ENCODE assay signal across 25 cellular contexts in the genomic region with DNA sequence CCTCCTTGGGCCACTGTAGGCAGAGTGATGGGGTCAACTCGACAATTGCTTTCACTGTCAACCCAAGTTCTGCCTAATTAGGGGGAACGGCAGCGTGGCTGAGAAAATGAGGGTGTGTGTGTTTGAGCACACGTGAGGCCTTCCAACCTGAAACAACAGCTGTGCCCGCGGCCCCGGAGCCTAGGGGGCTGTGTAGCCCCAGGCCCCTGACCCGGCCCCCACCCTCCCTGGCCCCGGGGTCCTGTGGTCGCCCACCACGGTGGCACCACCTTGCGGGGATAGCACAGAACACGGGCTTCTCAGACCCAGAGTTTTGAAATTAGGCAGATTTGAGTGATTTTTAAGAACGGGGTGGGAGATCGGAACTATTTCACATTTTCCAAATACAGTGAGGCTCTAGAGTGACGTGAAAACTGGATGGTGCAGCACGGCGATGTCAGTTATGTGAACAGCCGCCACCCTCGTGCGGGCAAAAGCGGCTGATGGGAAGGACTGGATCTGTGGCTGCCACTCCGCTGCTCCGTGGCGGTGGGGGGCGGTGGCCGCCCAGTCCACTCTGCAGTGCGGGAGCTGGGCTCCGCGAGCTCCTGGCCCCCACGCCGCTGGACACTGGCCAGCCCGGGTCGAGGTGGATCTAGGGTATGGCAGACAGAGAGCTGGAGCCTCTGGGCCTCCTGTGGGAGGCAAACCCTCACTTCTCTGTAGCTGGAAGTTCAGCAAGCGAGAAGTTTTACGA. TPM values are rescaled to one million over a fixed set of nuclear protein-coding genes. Genes with fewer than 3 reads are reported as not detected.
"Had no signal": no experiment of that assay in that cellular context is flagged by ENCODE, and none has a peak within 500 bp of the region (broad histone marks: within the 10 kb centered on the region; RNA-seq: fewer than 3 reads in every experiment).

No MANE protein-coding gene starts in this region.

- H3K4me3 ChIP-seq: heart left ventricle, tibial nerve had no signal

- H2AFZ ChIP-seq: parathyroid adenoma had no signal

- ATAC-seq: activated CD8-positive, alpha-beta T cell treated with anti-CD3 and anti-CD28 coated beads, Interleukin-2, amount 10 ng/mL, durations not matched to agents 7 days and 5 days; heart left ventricle; left colon; naive thymus-derived CD4-positive, alpha-beta T cell had no signal

- H3K36me3 ChIP-seq: heart left ventricle, neutrophil, tibial nerve had no signal

- DNase-seq: activated CD4-positive, alpha-beta T cell treated with anti-CD3 and anti-CD28 coated beads for 48 hours; activated CD8-positive, alpha-beta memory T cell treated with anti-CD3 and anti-CD28 coated beads, Interleukin-2, amount 50 U/mL, for 4 hours; activated CD8-positive, alpha-beta T cell treated with anti-CD3 and anti-CD28 coated beads, Interleukin-2, amount 10 ng/mL, durations not matched to agents 7 days and 5 days; activated naive CD4-positive, alpha-beta T cell treated with Interleukin-2 at 50 U/mL for 16 hours; endodermal cell; left colon; stimulated activated CD4-positive, alpha-beta T cell treated with anti-CD3 and anti-CD28 coated beads, Interleukin-4, amount 100 ng/mL, for 4 hours; stimulated activated CD8-positive, alpha-beta memory T cell treated with anti-CD3 and anti-CD28 coated beads, Interleukin-4, amount 100 ng/mL, for 48 hours; stimulated activated naive CD4-positive, alpha-beta T cell treated with Interleukin-2 at 50 U/mL for 16 hours; substantia nigra had no signal

- H3K9ac ChIP-seq: parathyroid adenoma had no signal

- H3K27ac ChIP-seq: heart left ventricle, neutrophil, parathyroid adenoma, tibial nerve had no signal

- H3K79me2 ChIP-seq: parathyroid adenoma had no signal

- FAIRE-seq: astrocyte, frontal cortex had no signal

- H3K4me1 ChIP-seq: parathyroid adenoma had no signal

- H3K9me3 ChIP-seq: neutrophil had no signal

RNA-seq across cellular contexts. Expression of a gene that starts 17.2 kb away (rescaled TPM):
- total RNA-seq: activated CD8-positive, alpha-beta T cell treated with anti-CD3 and anti-CD28 coated beads, Interleukin-2, amount 10 ng/mL, durations not matched to agents 7 days and 5 days; activated T-helper 1 cell treated with anti-CD3 and anti-CD28 coated beads, Interleukin-12 subunit alpha, Interleukin-12 subunit beta, Interleukin-2, Interleukin-4 antibody, amounts not matched to agents 30 ng/mL and 10 ng/mL and 1 ng/mL, durations not matched to agents 14 hours and 24 hours and 36 hours; astrocyte; bronchial epithelial cell; dermis microvascular lymphatic vessel endothelial cell; endodermal cell; epithelial cell of proximal tubule; frontal cortex; heart left ventricle; left colon; mononuclear cell; naive thymus-derived CD4-positive, alpha-beta T cell; renal cortical epithelial cell; skeletal muscle tissue; T-helper 1 cell treated with Interleukin-12 subunit alpha and Interleukin-12 subunit beta and Interleukin-4 antibody, amounts not matched to agents 30 ng/mL and 1 ng/mL, for 36 hours; tibial nerve had no signal
- polyA plus RNA-seq: heart left ventricle; naive thymus-derived CD4-positive, alpha-beta T cell had no signal
